8 cellular contexts compared by ENCODE assay signal in genomic region chr2:64204006-64204632, GRCh38. TPM values are rescaled to one million over a fixed set of nuclear protein-coding genes. Genes with fewer than 3 reads are reported as not detected.
DNase-seq lines count a peak whose midpoint lies in the region; ATAC-seq and TF ChIP-seq lines count a peak whose summit lies in the region.

No MANE protein-coding gene starts in this region.

- H3K4me3 ChIP-seq in CD8-positive, alpha-beta memory T cell (ENCODE audit: low read length): peak overlapping the region; percentile 53
- H3K4me3 ChIP-seq in esophagus (ENCODE audit: low read depth in 1 of 2, low read length in 2 of 2) (peak overlapping the region in 1 of 2 donors; percentile 7), upper lobe of right lung (peak overlapping the region; percentile 25)

- peak overlapping the region in 6 of 7 donors; percentile 67 to 86 (median 70) for H3K4me3 Mint-ChIP-seq in CD8-positive, alpha-beta memory T cell
- H3K4me3 Mint-ChIP-seq in activated CD8-positive, alpha-beta T cell treated with anti-CD3 and anti-CD28 coated beads, Interleukin-2, amount 10 ng/mL, durations not matched to agents 7 days and 5 days: peak overlapping the region; percentile 50
- peak overlapping the region; percentile 47 to 59 (median 47) for H3K4me3 Mint-ChIP-seq in nephron

- intact Hi-C loops in upper lobe of right lung (cut with DNase I): no loop called here

- peak; percentile 78 for ATAC-seq in GM19463 (IDR thresholded peaks at IDR 0.05; ENCODE audit: unreplicated experiment)
- peak; percentile 53 for ATAC-seq in HG03558 (IDR thresholded peaks at IDR 0.05; ENCODE audit: extremely low read depth, unreplicated experiment)
- ATAC-seq in activated CD8-positive, alpha-beta T cell treated with anti-CD3 and anti-CD28 coated beads, Interleukin-2, amount 10 ng/mL, durations not matched to agents 7 days and 5 days: peak; percentile 47
- ATAC-seq in upper lobe of right lung: peak; percentile 76

- CTCF ChIA-PET in CD8-positive, alpha-beta memory T cell (lab: Charles Lee): no interaction called here
- CTCF ChIA-PET in activated CD8-positive, alpha-beta T cell treated with anti-CD3 and anti-CD28 coated beads, Interleukin-2, amount 10 ng/mL, durations not matched to agents 7 days and 5 days (lab: Charles Lee): interaction anchor here (0.7 to 2.9 kb wide), 7 partner anchors 8 to 548 kb away, joined by 3 to 10 read pairs (median 3); no protein-coding TSS in a partner anchor

- no peaks in the 10 kb centered on the region for H3K9me3 Mint-ChIP-seq in CD8-positive, alpha-beta memory T cell
- H3K9me3 Mint-ChIP-seq in activated CD8-positive, alpha-beta T cell treated with anti-CD3 and anti-CD28 coated beads, Interleukin-2, amount 10 ng/mL, durations not matched to agents 7 days and 5 days (ENCODE audit: insufficient read depth): no peaks in the 10 kb centered on the region
- H3K9me3 Mint-ChIP-seq in nephron: no peaks in the 10 kb centered on the region

- no peaks in the 10 kb centered on the region for H3K36me3 ChIP-seq in CD8-positive, alpha-beta memory T cell (ENCODE audit: insufficient read depth, low read length)
- H3K36me3 ChIP-seq in esophagus (ENCODE audit: control insufficient read depth in 2 of 2, insufficient read depth in 2 of 2, low read length in 1 of 2) (no peaks in the 10 kb centered on the region), upper lobe of right lung (no peaks in the 10 kb centered on the region)

- 11 to 26% methylated on average over 12 of the region's 12 CpGs for WGBS in esophagus, 2 donors

- peaks cover 36 to 64% (median 63%) of the 10 kb centered on the region in 3 donors for H3K4me1 Mint-ChIP-seq in CD8-positive, alpha-beta memory T cell
- peaks cover 59% of the 10 kb centered on the region for H3K4me1 Mint-ChIP-seq in activated CD8-positive, alpha-beta T cell treated with anti-CD3 and anti-CD28 coated beads, Interleukin-2, amount 10 ng/mL, durations not matched to agents 7 days and 5 days (ENCODE audit: low read depth)
- peaks cover 46% of the 10 kb centered on the region for H3K4me1 Mint-ChIP-seq in nephron

- H3K4me1 ChIP-seq in CD8-positive, alpha-beta memory T cell (ENCODE audit: insufficient read depth, low read length): peaks cover 36% of the 10 kb centered on the region
- H3K4me1 ChIP-seq in esophagus (ENCODE audit: control insufficient read depth in 2 of 2, insufficient read depth in 2 of 2, low read length in 1 of 2) (peaks cover 0 to 8% of the 10 kb centered on the region in 2 donors), upper lobe of right lung (peaks cover 26% of the 10 kb centered on the region)

- no peaks in the 10 kb centered on the region for H3K9me3 ChIP-seq in CD8-positive, alpha-beta memory T cell (ENCODE audit: low read length)
- H3K9me3 ChIP-seq in esophagus (ENCODE audit: control insufficient read depth in 2 of 2, insufficient read depth in 1 of 2, low read depth in 1 of 2, low read length in 1 of 2) (no peaks in the 10 kb centered on the region), upper lobe of right lung (no peaks in the 10 kb centered on the region)

- peak in 3 of 5 donors; percentile 17 to 27 (median 25) for DNase-seq in CD8-positive, alpha-beta memory T cell
- DNase-seq in activated CD8-positive, alpha-beta T cell treated with anti-CD3 and anti-CD28 coated beads, Interleukin-2, amount 10 ng/mL, durations not matched to agents 7 days and 5 days: no peak
- DNase-seq in upper lobe of right lung (peak; percentile 66), NCI-H1417 (lab: John Stamatoyannopoulos, UW) (no peak)

- H3K36me3 Mint-ChIP-seq in CD8-positive, alpha-beta memory T cell: no peaks in the 10 kb centered on the region
- no peaks in the 10 kb centered on the region for H3K36me3 Mint-ChIP-seq in activated CD8-positive, alpha-beta T cell treated with anti-CD3 and anti-CD28 coated beads, Interleukin-2, amount 10 ng/mL, durations not matched to agents 7 days and 5 days (ENCODE audit: low read depth)
- H3K36me3 Mint-ChIP-seq in nephron (ENCODE audit: low read depth): no peaks in the 10 kb centered on the region

- no peak for TF ChIP-seq CTCF in nephron (IDR thresholded peaks at IDR 0.05; ENCODE audit: unreplicated experiment in 3 of 3)
- no peak for TF ChIP-seq CTCF in upper lobe of right lung (IDR thresholded peaks at IDR 0.05)

- H3K27me3 Mint-ChIP-seq in CD8-positive, alpha-beta memory T cell: no peaks in the 10 kb centered on the region
- H3K27me3 Mint-ChIP-seq in activated CD8-positive, alpha-beta T cell treated with anti-CD3 and anti-CD28 coated beads, Interleukin-2, amount 10 ng/mL, durations not matched to agents 7 days and 5 days (ENCODE audit: low read depth): no peaks in the 10 kb centered on the region
- no peaks in the 10 kb centered on the region for H3K27me3 Mint-ChIP-seq in nephron (ENCODE audit: low read depth)

- no peak overlapping the region for H3K27ac ChIP-seq in CD8-positive, alpha-beta memory T cell (ENCODE audit: low read depth, low read length)
- H3K27ac ChIP-seq in esophagus (ENCODE audit: low read depth in 2 of 2, low read length in 1 of 2) (peak overlapping the region; percentile 89 to 92), upper lobe of right lung (peak overlapping the region; percentile 84)

- H3K27me3 ChIP-seq in CD8-positive, alpha-beta memory T cell (ENCODE audit: insufficient read depth, low read length, poor library complexity, severe bottlenecking): no peaks in the 10 kb centered on the region
- H3K27me3 ChIP-seq in esophagus (ENCODE audit: control insufficient read depth in 1 of 2, insufficient read depth in 2 of 2, low read length in 2 of 2) (no peaks in the 10 kb centered on the region), upper lobe of right lung (no peaks in the 10 kb centered on the region)

- POLR2A ChIA-PET in CD8-positive, alpha-beta memory T cell (lab: Charles Lee): no interaction called here
- POLR2A ChIA-PET in activated CD8-positive, alpha-beta T cell treated with anti-CD3 and anti-CD28 coated beads, Interleukin-2, amount 10 ng/mL, durations not matched to agents 7 days and 5 days (lab: Charles Lee): interaction anchor here (0.7 to 1.8 kb wide), 5 partner anchors 9 to 154 kb away, joined by 3 to 7 read pairs (median 4); no protein-coding TSS in a partner anchor

- peak overlapping the region; percentile 2 to 90 (median 88) for H3K27ac Mint-ChIP-seq in CD8-positive, alpha-beta memory T cell
- peak overlapping the region; percentile 82 for H3K27ac Mint-ChIP-seq in activated CD8-positive, alpha-beta T cell treated with anti-CD3 and anti-CD28 coated beads, Interleukin-2, amount 10 ng/mL, durations not matched to agents 7 days and 5 days
- peak overlapping the region; percentile 97 to 99 (median 98) for H3K27ac Mint-ChIP-seq in nephron

RNA-seq across cellular contexts. Expression of gene PELI1, which starts 59.9 kb away (rescaled TPM):
- total RNA-seq in CD8-positive, alpha-beta memory T cell: 10 to 100 TPM; 23.2 to 25.5 TPM
- polyA plus RNA-seq in CD8-positive, alpha-beta memory T cell: 4.7 TPM
- 10 to 100 TPM; 21.1 to 21.9 TPM for total RNA-seq in activated CD8-positive, alpha-beta T cell treated with anti-CD3 and anti-CD28 coated beads, Interleukin-2, amount 10 ng/mL, durations not matched to agents 7 days and 5 days
- polyA plus RNA-seq in esophagus: 10 to 100 TPM; 31.7 to 51.9 TPM
- total RNA-seq in upper lobe of right lung: 35.8 TPM

Comparison
In these comparisons a context has a peak if more than half of its experiments do, and no peak if none do; other contexts are left out.
1. DNase-seq: peak in CD8-positive, alpha-beta memory T cell (3 of 5) and upper lobe of right lung (single experiment); none in activated CD8-positive, alpha-beta T cell treated with anti-CD3 and anti-CD28 coated beads, Interleukin-2, amount 10 ng/mL, durations not matched to agents 7 days and 5 days (single experiment) and NCI-H1417 (0 of 3).
2. Peak in every context shown above with its lines, with median percentiles within 50 percentile points of each other: H3K27ac Mint-ChIP-seq, H3K4me3 Mint-ChIP-seq and ATAC-seq.